ENCODE assay signal across 21 cellular contexts in the genomic region with DNA sequence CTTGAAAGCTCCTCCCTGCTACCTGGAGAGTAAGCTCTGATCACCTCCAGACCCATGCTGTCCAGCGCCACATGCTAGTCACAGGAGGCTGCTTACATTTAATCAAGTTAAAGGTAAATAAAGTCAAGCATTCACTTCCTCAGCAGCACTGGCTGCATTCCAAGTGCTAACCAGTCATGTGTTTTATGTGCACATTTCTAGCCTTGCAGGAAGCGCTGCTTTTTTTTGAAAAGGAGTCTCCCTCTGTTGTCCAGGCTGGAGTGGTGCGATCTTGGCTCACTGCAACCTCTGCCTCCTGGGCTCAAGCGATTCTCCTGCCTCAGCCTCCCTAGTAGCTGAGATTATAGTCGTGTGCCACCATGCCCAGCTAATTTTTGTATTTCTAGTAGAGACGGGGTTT.
DNase-seq lines count a peak whose midpoint lies in the region; ATAC-seq and TF ChIP-seq lines count a peak whose summit lies in the region.
"Had no signal": no experiment of that assay in that cellular context is flagged by ENCODE, and none has a peak within 500 bp of the region (broad histone marks: within the 10 kb centered on the region; RNA-seq: fewer than 3 reads in every experiment).

No MANE protein-coding gene starts in this region.

- no peak for ATAC-seq in upper lobe of right lung
- ATAC-seq: activated naive CD4-positive, alpha-beta T cell treated with anti-CD3 and anti-CD28 coated beads, Interleukin-2, amount 50 U/mL, for 72 hours; left cardiac atrium; right cardiac atrium; stimulated activated naive CD8-positive, alpha-beta T cell treated with anti-CD3 and anti-CD28 coated beads, Interleukin-15, amount 100 ng/mL, for 72 hours had no signal

- no peak overlapping the region for H3K4me3 ChIP-seq in upper lobe of right lung
- H3K4me3 ChIP-seq: HAP-1, PC-9, uterus had no signal

- peak; percentile 19 for TF ChIP-seq CTCF in upper lobe of right lung (IDR thresholded peaks at IDR 0.05)

- DNase-seq in NCI-H82 (lab: John Stamatoyannopoulos, UW): peak; percentile 47
- no peak for DNase-seq in NCI-H82 treated with DMSO at 0.1 percent for 48 hours (lab: John Stamatoyannopoulos, UW; ENCODE audit: unreplicated experiment)
- peak; percentile 88 for DNase-seq in NCI-H2029 (lab: John Stamatoyannopoulos, UW)
- DNase-seq in SHP77 treated with DMSO at 0.1 percent for 48 hours (lab: John Stamatoyannopoulos, UW): peak; percentile 91
- DNase-seq in upper lobe of right lung: no peak
- DNase-seq in superior temporal gyrus (ENCODE audit: extremely low spot score): no peak
- no peak for DNase-seq in GDM1 (lab: John Stamatoyannopoulos, UW)
- no peak for DNase-seq in stimulated activated CD8-positive, alpha-beta memory T cell treated with anti-CD3 and anti-CD28 coated beads, Interleukin-4, amount 100 ng/mL, for 48 hours
- DNase-seq: foreskin fibroblast; IMR-90; left cardiac atrium; midbrain; MV-4-11; NCI-H446 treated with DMSO at 0.1 percent for 48 hours; PC-9; right cardiac atrium; stimulated activated naive CD8-positive, alpha-beta T cell treated with anti-CD3 and anti-CD28 coated beads, Interleukin-15, amount 100 ng/mL, for 72 hours; uterus had no signal

- no peak overlapping the region for H3K27ac ChIP-seq in upper lobe of right lung
- H3K27ac ChIP-seq: neutrophil, PC-9, uterus had no signal

- no peaks in the 10 kb centered on the region for H3K36me3 ChIP-seq in upper lobe of right lung
- H3K36me3 ChIP-seq: HAP-1, neutrophil, uterus had no signal

- H3K27me3 ChIP-seq in upper lobe of right lung: no peaks in the 10 kb centered on the region
- H3K27me3 ChIP-seq: neutrophil, uterus had no signal

- intact Hi-C loops in upper lobe of right lung (cut with DNase I): no loop called here

- H3K4me1 ChIP-seq in upper lobe of right lung: no peaks in the 10 kb centered on the region
- H3K4me1 ChIP-seq: HAP-1, uterus had no signal

- H3K9me3 ChIP-seq in upper lobe of right lung: no peaks in the 10 kb centered on the region
- H3K9me3 ChIP-seq: HAP-1, neutrophil, uterus had no signal

Comparison
In these comparisons a context has a peak if more than half of its experiments do, and no peak if none do; other contexts are left out.
1. DNase-seq: peak in NCI-H82 (single experiment), NCI-H2029 (single experiment) and SHP77 treated with DMSO at 0.1 percent for 48 hours (single experiment); none in NCI-H82 treated with DMSO at 0.1 percent for 48 hours (single experiment), upper lobe of right lung (single experiment), superior temporal gyrus (single experiment), GDM1 (single experiment) and stimulated activated CD8-positive, alpha-beta memory T cell treated with anti-CD3 and anti-CD28 coated beads, Interleukin-4, amount 100 ng/mL, for 48 hours (single experiment).